Comparison of ENCODE assay signal across 1 cellular context in genomic region chr6:44133981-44134711, GRCh38.
A peak's percentile ranks its signal among the peaks of the same experiment; 100 is the strongest.
TF ChIP-seq lines count a peak whose summit lies in the region.

No MANE protein-coding gene starts in this region.

TF ChIP-seq in K562, 482 proteins besides CTCF, POLR2A, EP300 and RAD21 (continued from another document and continues in another):
- TF ChIP-seq, protein P1, sequence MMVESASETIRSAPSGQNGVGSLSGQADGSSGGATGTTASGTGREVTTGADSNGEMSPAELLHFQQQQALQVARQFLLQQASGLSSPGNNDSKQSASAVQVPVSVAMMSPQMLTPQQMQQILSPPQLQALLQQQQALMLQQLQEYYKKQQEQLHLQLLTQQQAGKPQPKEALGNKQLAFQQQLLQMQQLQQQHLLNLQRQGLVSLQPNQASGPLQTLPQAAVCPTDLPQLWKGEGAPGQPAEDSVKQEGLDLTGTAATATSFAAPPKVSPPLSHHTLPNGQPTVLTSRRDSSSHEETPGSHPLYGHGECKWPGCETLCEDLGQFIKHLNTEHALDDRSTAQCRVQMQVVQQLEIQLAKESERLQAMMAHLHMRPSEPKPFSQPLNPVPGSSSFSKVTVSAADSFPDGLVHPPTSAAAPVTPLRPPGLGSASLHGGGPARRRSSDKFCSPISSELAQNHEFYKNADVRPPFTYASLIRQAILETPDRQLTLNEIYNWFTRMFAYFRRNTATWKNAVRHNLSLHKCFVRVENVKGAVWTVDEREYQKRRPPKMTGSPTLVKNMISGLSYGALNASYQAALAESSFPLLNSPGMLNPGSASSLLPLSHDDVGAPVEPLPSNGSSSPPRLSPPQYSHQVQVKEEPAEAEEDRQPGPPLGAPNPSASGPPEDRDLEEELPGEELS (CRISPR knock-in tag; IDR thresholded peaks at IDR 0.05; ENCODE audit: borderline replicate concordance) = no peak
- TF ChIP-seq SUPT5H (IDR thresholded peaks at IDR 0.05) = no peak
- TF ChIP-seq, protein P2, sequence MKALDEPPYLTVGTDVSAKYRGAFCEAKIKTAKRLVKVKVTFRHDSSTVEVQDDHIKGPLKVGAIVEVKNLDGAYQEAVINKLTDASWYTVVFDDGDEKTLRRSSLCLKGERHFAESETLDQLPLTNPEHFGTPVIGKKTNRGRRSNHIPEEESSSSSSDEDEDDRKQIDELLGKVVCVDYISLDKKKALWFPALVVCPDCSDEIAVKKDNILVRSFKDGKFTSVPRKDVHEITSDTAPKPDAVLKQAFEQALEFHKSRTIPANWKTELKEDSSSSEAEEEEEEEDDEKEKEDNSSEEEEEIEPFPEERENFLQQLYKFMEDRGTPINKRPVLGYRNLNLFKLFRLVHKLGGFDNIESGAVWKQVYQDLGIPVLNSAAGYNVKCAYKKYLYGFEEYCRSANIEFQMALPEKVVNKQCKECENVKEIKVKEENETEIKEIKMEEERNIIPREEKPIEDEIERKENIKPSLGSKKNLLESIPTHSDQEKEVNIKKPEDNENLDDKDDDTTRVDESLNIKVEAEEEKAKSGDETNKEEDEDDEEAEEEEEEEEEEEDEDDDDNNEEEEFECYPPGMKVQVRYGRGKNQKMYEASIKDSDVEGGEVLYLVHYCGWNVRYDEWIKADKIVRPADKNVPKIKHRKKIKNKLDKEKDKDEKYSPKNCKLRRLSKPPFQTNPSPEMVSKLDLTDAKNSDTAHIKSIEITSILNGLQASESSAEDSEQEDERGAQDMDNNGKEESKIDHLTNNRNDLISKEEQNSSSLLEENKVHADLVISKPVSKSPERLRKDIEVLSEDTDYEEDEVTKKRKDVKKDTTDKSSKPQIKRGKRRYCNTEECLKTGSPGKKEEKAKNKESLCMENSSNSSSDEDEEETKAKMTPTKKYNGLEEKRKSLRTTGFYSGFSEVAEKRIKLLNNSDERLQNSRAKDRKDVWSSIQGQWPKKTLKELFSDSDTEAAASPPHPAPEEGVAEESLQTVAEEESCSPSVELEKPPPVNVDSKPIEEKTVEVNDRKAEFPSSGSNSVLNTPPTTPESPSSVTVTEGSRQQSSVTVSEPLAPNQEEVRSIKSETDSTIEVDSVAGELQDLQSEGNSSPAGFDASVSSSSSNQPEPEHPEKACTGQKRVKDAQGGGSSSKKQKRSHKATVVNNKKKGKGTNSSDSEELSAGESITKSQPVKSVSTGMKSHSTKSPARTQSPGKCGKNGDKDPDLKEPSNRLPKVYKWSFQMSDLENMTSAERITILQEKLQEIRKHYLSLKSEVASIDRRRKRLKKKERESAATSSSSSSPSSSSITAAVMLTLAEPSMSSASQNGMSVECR (CRISPR knock-in tag; IDR thresholded peaks at IDR 0.05) = no peak
- peak; percentile 75; the same call in 1 of the 2 replicates for TF ChIP-seq CC2D1A (IDR thresholded peaks at IDR 0.05)
- no peak for TF ChIP-seq MTF1 (CRISPR knock-in tag; IDR thresholded peaks at IDR 0.05; ENCODE audit: borderline replicate concordance)
- peak; percentile 2 for TF ChIP-seq FOS (IDR thresholded peaks at IDR 0.05; ENCODE audit: extremely low read depth, insufficient read length)
- peak; percentile 87 for TF ChIP-seq CBFA2T2 (conservative IDR thresholded peaks at IDR 0.05)
- no peak for TF ChIP-seq ZNF778 (CRISPR knock-in tag; IDR thresholded peaks at IDR 0.05)
- TF ChIP-seq ATF3 (IDR thresholded peaks at IDR 0.05) = peak; percentile 63
- TF ChIP-seq ATF3 (CRISPR knock-in tag; conservative IDR thresholded peaks at IDR 0.05) = no peak
- peak; percentile 69 for TF ChIP-seq HNRNPL (IDR thresholded peaks at IDR 0.05; ENCODE audit: low read depth, low read length)
- TF ChIP-seq ZNF282 (CRISPR knock-in tag; IDR thresholded peaks at IDR 0.05) = no peak
- no peak for TF ChIP-seq POLR2B (IDR thresholded peaks at IDR 0.05; ENCODE audit: low read depth, partially characterized antibody)
- TF ChIP-seq TEAD4 (IDR thresholded peaks at IDR 0.05; ENCODE audit: low read length) = peak; percentile 81
- TF ChIP-seq TEAD4 (CRISPR knock-in tag; IDR thresholded peaks at IDR 0.05; ENCODE audit: borderline replicate concordance) = no peak
- TF ChIP-seq TCF3 (CRISPR knock-in tag; IDR thresholded peaks at IDR 0.05) = peak; percentile 96
- TF ChIP-seq FOSL1 (tag; conservative IDR thresholded peaks at IDR 0.05) = peak; percentile 82
- peak; percentile 30 to 90; a peak in 2 of 4 replicates for TF ChIP-seq HDAC1 (IDR thresholded peaks at IDR 0.05)
- peak in 1 of 2 experiments; percentile 86; a peak in 2 of 4 replicates for TF ChIP-seq RCOR1 (IDR thresholded peaks at IDR 0.05; ENCODE audit: borderline replicate concordance in 1 of 2, low read depth in 2 of 2, low read length in 2 of 2)
- peak; percentile 71; the same call in 1 of the 2 replicates for TF ChIP-seq EHMT2 (IDR thresholded peaks at IDR 0.05)
- no peak for TF ChIP-seq ZFX (CRISPR knock-in tag; IDR thresholded peaks at IDR 0.05)
- TF ChIP-seq LEF1 (IDR thresholded peaks at IDR 0.05) = 0 out of 2 replicates have a peak, but pooled peaks have one; percentile 46
- TF ChIP-seq CCNT2 (IDR thresholded peaks at IDR 0.05; ENCODE audit: borderline replicate concordance, extremely low read depth, insufficient read length, low read depth, low read length) = peak; percentile 79
- TF ChIP-seq HIVEP1 (CRISPR knock-in tag; IDR thresholded peaks at IDR 0.05) = no peak
- TF ChIP-seq ETS1 (conservative IDR thresholded peaks at IDR 0.05; ENCODE audit: control insufficient read depth, low read depth, low read length) = peak; percentile 48; the same call in 1 of the 2 replicates
- TF ChIP-seq MAZ (CRISPR knock-in tag; conservative IDR thresholded peaks at IDR 0.05 in 1 of 2, IDR thresholded peaks at IDR 0.05 in 1 of 2) = peak; percentile 77
- peak; percentile 100 for TF ChIP-seq ZBTB7A (IDR thresholded peaks at IDR 0.05; ENCODE audit: borderline replicate concordance, control insufficient read depth, low read depth, low read length)
- no peak for TF ChIP-seq ZNF12 (CRISPR knock-in tag; IDR thresholded peaks at IDR 0.05)
- TF ChIP-seq BCL6 (CRISPR knock-in tag; IDR thresholded peaks at IDR 0.05) = no peak
- peak; percentile 69; the same call in 1 of the 2 replicates for TF ChIP-seq SMARCC2 (IDR thresholded peaks at IDR 0.05; ENCODE audit: low read depth)
- no peak for TF ChIP-seq GTF2F1 (IDR thresholded peaks at IDR 0.05; ENCODE audit: low read depth, low read length)
- TF ChIP-seq USF2 (CRISPR knock-in tag; IDR thresholded peaks at IDR 0.05) = peak; percentile 13; the same call in 1 of the 2 replicates
- TF ChIP-seq MBD2 (IDR thresholded peaks at IDR 0.05; ENCODE audit: borderline replicate concordance, low read depth) = peak; percentile 66
- 0 out of 2 replicates have a peak, but pooled peaks have one; percentile 6 for TF ChIP-seq ZBTB17 (CRISPR knock-in tag; IDR thresholded peaks at IDR 0.05)
- TF ChIP-seq BCOR (IDR thresholded peaks at IDR 0.05) = peak; percentile 44; the same call in 1 of the 2 replicates
- TF ChIP-seq KHSRP (IDR thresholded peaks at IDR 0.05) = no peak
- TF ChIP-seq, protein P3, sequence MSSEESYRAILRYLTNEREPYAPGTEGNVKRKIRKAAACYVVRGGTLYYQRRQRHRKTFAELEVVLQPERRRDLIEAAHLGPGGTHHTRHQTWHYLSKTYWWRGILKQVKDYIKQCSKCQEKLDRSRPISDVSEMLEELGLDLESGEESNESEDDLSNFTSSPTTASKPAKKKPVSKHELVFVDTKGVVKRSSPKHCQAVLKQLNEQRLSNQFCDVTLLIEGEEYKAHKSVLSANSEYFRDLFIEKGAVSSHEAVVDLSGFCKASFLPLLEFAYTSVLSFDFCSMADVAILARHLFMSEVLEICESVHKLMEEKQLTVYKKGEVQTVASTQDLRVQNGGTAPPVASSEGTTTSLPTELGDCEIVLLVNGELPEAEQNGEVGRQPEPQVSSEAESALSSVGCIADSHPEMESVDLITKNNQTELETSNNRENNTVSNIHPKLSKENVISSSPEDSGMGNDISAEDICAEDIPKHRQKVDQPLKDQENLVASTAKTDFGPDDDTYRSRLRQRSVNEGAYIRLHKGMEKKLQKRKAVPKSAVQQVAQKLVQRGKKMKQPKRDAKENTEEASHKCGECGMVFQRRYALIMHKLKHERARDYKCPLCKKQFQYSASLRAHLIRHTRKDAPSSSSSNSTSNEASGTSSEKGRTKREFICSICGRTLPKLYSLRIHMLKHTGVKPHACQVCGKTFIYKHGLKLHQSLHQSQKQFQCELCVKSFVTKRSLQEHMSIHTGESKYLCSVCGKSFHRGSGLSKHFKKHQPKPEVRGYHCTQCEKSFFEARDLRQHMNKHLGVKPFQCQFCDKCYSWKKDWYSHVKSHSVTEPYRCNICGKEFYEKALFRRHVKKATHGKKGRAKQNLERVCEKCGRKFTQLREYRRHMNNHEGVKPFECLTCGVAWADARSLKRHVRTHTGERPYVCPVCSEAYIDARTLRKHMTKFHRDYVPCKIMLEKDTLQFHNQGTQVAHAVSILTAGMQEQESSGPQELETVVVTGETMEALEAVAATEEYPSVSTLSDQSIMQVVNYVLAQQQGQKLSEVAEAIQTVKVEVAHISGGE (CRISPR knock-in tag; IDR thresholded peaks at IDR 0.05) = peak in 1 of 3 experiments; percentile 49; a peak in 1 of 6 replicates
- no peak for TF ChIP-seq HDAC6 (IDR thresholded peaks at IDR 0.05; ENCODE audit: low read depth, low read length)
- no peak for TF ChIP-seq ZKSCAN3 (CRISPR knock-in tag; IDR thresholded peaks at IDR 0.05)
- TF ChIP-seq TAL1 (IDR thresholded peaks at IDR 0.05) = peak; percentile 89
- no peak for TF ChIP-seq FOXA1 (IDR thresholded peaks at IDR 0.05; ENCODE audit: borderline replicate concordance)
- no peak for TF ChIP-seq CHCHD3 (CRISPR knock-in tag; IDR thresholded peaks at IDR 0.05)
- no peak for TF ChIP-seq RNF2 (IDR thresholded peaks at IDR 0.05)
- peak; percentile 95 for TF ChIP-seq SMARCE1 (IDR thresholded peaks at IDR 0.05)
- no peak for TF ChIP-seq ZNF174 (CRISPR knock-in tag; IDR thresholded peaks at IDR 0.05)
- no peak for TF ChIP-seq ZBTB33 (CRISPR knock-in tag; IDR thresholded peaks at IDR 0.05)
- no peak for TF ChIP-seq NR4A1 (CRISPR knock-in tag; IDR thresholded peaks at IDR 0.05)
- peak; percentile 70; the same call in 1 of the 2 replicates for TF ChIP-seq NR4A1 (tag; IDR thresholded peaks at IDR 0.05)
- peak; percentile 63; the same call in 1 of the 2 replicates for TF ChIP-seq DMBX1 (CRISPR knock-in tag; IDR thresholded peaks at IDR 0.05; ENCODE audit: borderline replicate concordance)
- TF ChIP-seq, protein P4, sequence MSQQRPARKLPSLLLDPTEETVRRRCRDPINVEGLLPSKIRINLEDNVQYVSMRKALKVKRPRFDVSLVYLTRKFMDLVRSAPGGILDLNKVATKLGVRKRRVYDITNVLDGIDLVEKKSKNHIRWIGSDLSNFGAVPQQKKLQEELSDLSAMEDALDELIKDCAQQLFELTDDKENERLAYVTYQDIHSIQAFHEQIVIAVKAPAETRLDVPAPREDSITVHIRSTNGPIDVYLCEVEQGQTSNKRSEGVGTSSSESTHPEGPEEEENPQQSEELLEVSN (IDR thresholded peaks at IDR 0.05; ENCODE audit: borderline replicate concordance in 1 of 2, extremely low read depth in 1 of 2, insufficient read depth in 1 of 2, insufficient read length in 1 of 2, low read depth in 1 of 2, low read length in 1 of 2, poor library complexity in 1 of 2, severe bottlenecking in 1 of 2) = no peak
- peak; percentile 34 for TF ChIP-seq CREB1 (IDR thresholded peaks at IDR 0.05)
- no peak for TF ChIP-seq CREB1 (CRISPR knock-in tag; IDR thresholded peaks at IDR 0.05)
- TF ChIP-seq SIN3A (IDR thresholded peaks at IDR 0.05; ENCODE audit: borderline replicate concordance in 2 of 2, control insufficient read depth in 1 of 2, low read depth in 2 of 2, low read length in 2 of 2) = peak in 1 of 2 experiments; percentile 65; a peak in 1 of 4 replicates
- 0 out of 2 replicates have a peak, but pooled peaks have one; percentile 15 for TF ChIP-seq ZNF431 (CRISPR knock-in tag; IDR thresholded peaks at IDR 0.05)
- peak; percentile 95 for TF ChIP-seq SMARCA4 (IDR thresholded peaks at IDR 0.05)
- TF ChIP-seq ZNF785 (CRISPR knock-in tag; IDR thresholded peaks at IDR 0.05) = no peak
- peak; percentile 50 to 62; a peak in 2 of 4 replicates for TF ChIP-seq TRIM24 (IDR thresholded peaks at IDR 0.05)
- TF ChIP-seq ID3 (CRISPR knock-in tag; IDR thresholded peaks at IDR 0.05) = no peak
- 0 out of 2 replicates have a peak, but pooled peaks have one; percentile 51 for TF ChIP-seq ID3 (tag; IDR thresholded peaks at IDR 0.05)
